In genomic region chrX:64976673-64977040, GRCh38 we compare ENCODE assay signal across 8 cellular contexts. TPM values are rescaled to one million over a fixed set of nuclear protein-coding genes. Genes with fewer than 3 reads are reported as not detected.
DNase-seq lines count a peak whose midpoint lies in the region; ATAC-seq lines count a peak whose summit lies in the region.

No MANE protein-coding gene starts in this region.

- intact Hi-C loops in posterior cingulate gyrus (cut with DNase I), result no loop called here

- H3K4me3 Mint-ChIP-seq in activated T-cell treated with anti-CD3 and anti-CD28 coated beads, Interleukin-2, amount 50 U/mL, for 72 hours, result peak overlapping the region; percentile 93 to 96
- H3K4me3 Mint-ChIP-seq in activated naive CD8-positive, alpha-beta T cell treated with anti-CD3 and anti-CD28 coated beads, Interleukin-2, amount 50 U/mL, for 24 hours, result peak overlapping the region; percentile 96
- peak overlapping the region; percentile 99 for H3K4me3 Mint-ChIP-seq in memory B cell

- peaks cover 4 to 7% of the 10 kb centered on the region in 2 donors for H3K36me3 Mint-ChIP-seq in activated T-cell treated with anti-CD3 and anti-CD28 coated beads, Interleukin-2, amount 50 U/mL, for 72 hours (ENCODE audit: insufficient read depth in 2 of 2)
- H3K36me3 Mint-ChIP-seq in activated naive CD8-positive, alpha-beta T cell treated with anti-CD3 and anti-CD28 coated beads, Interleukin-2, amount 50 U/mL, for 24 hours (ENCODE audit: low read depth), result peaks cover 4% of the 10 kb centered on the region
- H3K36me3 Mint-ChIP-seq in memory B cell, result peaks cover 5% of the 10 kb centered on the region

- peak in 1 of 2 donors; percentile 4 for ATAC-seq in activated T-cell treated with anti-CD3 and anti-CD28 coated beads, Interleukin-2, amount 50 U/mL, for 72 hours (replicated peaks in 1 of 2)
- ATAC-seq in HG03064 (IDR thresholded peaks at IDR 0.05; ENCODE audit: low read depth, unreplicated experiment) (peak; percentile 25), memory B cell (ENCODE audit: low read depth) (peak; percentile 4)
- no peak for ATAC-seq in activated naive CD8-positive, alpha-beta T cell treated with anti-CD3 and anti-CD28 coated beads, Interleukin-2, amount 50 U/mL, for 24 hours

- peaks cover 10% of the 10 kb centered on the region for H3K4me1 Mint-ChIP-seq in activated T-cell treated with anti-CD3 and anti-CD28 coated beads, Interleukin-2, amount 50 U/mL, for 72 hours (ENCODE audit: low read depth)
- H3K4me1 Mint-ChIP-seq in activated naive CD8-positive, alpha-beta T cell treated with anti-CD3 and anti-CD28 coated beads, Interleukin-2, amount 50 U/mL, for 24 hours, result peaks cover 12% of the 10 kb centered on the region
- peaks cover 12% of the 10 kb centered on the region for H3K4me1 Mint-ChIP-seq in memory B cell

- DNase-seq in activated T-cell treated with anti-CD3 and anti-CD28 coated beads, Interleukin-2, amount 50 U/mL, for 72 hours, result no peak
- DNase-seq in activated T-cell treated with anti-CD3 and anti-CD28 coated beads for 4 hours (no peak), memory B cell (ENCODE audit: low spot score in 2 of 2) (no peak), Kasumi-1 (lab: John Stamatoyannopoulos, UW) (no peak), cerebellar cortex (ENCODE audit: low spot score) (no peak), posterior cingulate gyrus (no peak)
- DNase-seq in activated naive CD8-positive, alpha-beta T cell treated with anti-CD3 and anti-CD28 coated beads, Interleukin-2, amount 50 U/mL, for 24 hours, result no peak

- peak overlapping the region; percentile 75 for H3K27ac Mint-ChIP-seq in activated T-cell treated with anti-CD3 and anti-CD28 coated beads, Interleukin-2, amount 50 U/mL, for 72 hours
- H3K27ac Mint-ChIP-seq in activated naive CD8-positive, alpha-beta T cell treated with anti-CD3 and anti-CD28 coated beads, Interleukin-2, amount 50 U/mL, for 24 hours, result peak overlapping the region; percentile 56
- peak overlapping the region; percentile 71 for H3K27ac Mint-ChIP-seq in memory B cell

- no peaks in the 10 kb centered on the region for H3K27me3 Mint-ChIP-seq in activated T-cell treated with anti-CD3 and anti-CD28 coated beads, Interleukin-2, amount 50 U/mL, for 72 hours (ENCODE audit: low read depth)
- no peaks in the 10 kb centered on the region for H3K27me3 Mint-ChIP-seq in activated naive CD8-positive, alpha-beta T cell treated with anti-CD3 and anti-CD28 coated beads, Interleukin-2, amount 50 U/mL, for 24 hours
- H3K27me3 Mint-ChIP-seq in memory B cell, result no peaks in the 10 kb centered on the region

- peaks cover 4% of the 10 kb centered on the region in 2 donors for H3K9me3 Mint-ChIP-seq in activated T-cell treated with anti-CD3 and anti-CD28 coated beads, Interleukin-2, amount 50 U/mL, for 72 hours
- peaks cover 11% of the 10 kb centered on the region for H3K9me3 Mint-ChIP-seq in activated naive CD8-positive, alpha-beta T cell treated with anti-CD3 and anti-CD28 coated beads, Interleukin-2, amount 50 U/mL, for 24 hours
- no peaks in the 10 kb centered on the region for H3K9me3 Mint-ChIP-seq in memory B cell

RNA-seq across cellular contexts. Expression of gene ZC4H2, which starts 0.4 kb away (rescaled TPM):
- 10 to 100 TPM; 14.5 to 15.9 TPM for total RNA-seq in activated T-cell treated with anti-CD3 and anti-CD28 coated beads, Interleukin-2, amount 50 U/mL, for 72 hours

RNA-seq across cellular contexts. Expression of gene ZC3H12B, which starts 58.0 kb away (rescaled TPM):
- 1 to 10 TPM; 1.6 to 2.0 TPM for total RNA-seq in activated T-cell treated with anti-CD3 and anti-CD28 coated beads, Interleukin-2, amount 50 U/mL, for 72 hours
